8 cellular contexts compared by ENCODE assay signal in the genomic region with DNA sequence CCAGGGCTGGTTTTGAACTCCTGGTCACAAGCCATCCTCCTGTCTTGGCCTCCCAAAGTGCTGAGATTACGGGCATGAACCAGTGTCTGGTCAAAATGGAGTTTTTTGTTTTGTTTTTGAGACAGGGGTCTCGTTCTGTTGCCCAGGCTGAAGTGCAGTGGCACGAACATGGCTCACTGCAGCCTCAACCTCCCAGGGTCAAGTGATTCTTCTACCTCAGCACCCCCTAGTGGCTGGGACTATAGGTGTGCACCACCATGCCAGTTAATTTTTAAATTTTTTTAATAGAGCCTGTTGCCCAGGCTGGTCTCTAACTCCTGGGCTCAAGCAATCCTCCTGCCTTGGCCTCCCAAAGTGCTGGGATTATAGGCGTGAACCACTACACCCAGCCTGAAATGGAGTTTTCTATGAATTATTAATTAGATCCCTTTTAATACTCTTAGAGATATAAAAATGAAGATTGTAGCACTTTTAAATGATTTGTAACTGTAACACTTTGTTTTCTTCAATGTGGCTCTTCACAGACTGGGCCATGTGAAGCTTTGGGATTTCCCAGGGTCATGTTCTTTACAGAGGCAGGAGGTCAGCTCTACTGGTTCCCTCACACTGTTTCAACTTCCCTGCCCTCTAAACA. TPM values are rescaled to one million over a fixed set of nuclear protein-coding genes. Genes with fewer than 3 reads are reported as not detected.
DNase-seq lines count a peak whose midpoint lies in the region; ATAC-seq and TF ChIP-seq lines count a peak whose summit lies in the region.

No MANE protein-coding gene starts in this region.

- no peaks in the 10 kb centered on the region for H3K79me2 ChIP-seq in SK-N-SH (ENCODE audit: insufficient read depth)

- H3K4me3 ChIP-seq in SK-N-SH (ENCODE audit: low read depth in 2 of 2, low read length in 1 of 2) = no peak overlapping the region

- H3F3A ChIP-seq in SK-N-SH (replicated peaks; ENCODE audit: insufficient read depth) = peaks cover 17% of the 10 kb centered on the region

- H3K9ac ChIP-seq in SK-N-SH = no peak overlapping the region

- peaks cover 14% of the 10 kb centered on the region for H3K4me1 Mint-ChIP-seq in activated T-cell treated with anti-CD3 and anti-CD28 coated beads, Interleukin-2, amount 50 U/mL, for 72 hours (ENCODE audit: low read depth)
- H3K4me1 Mint-ChIP-seq in activated T-cell treated with anti-CD3 and anti-CD28 coated beads, Interleukin-2, amount 50 U/mL, for 4 hours (ENCODE audit: low read depth) = peaks cover 3% of the 10 kb centered on the region
- peaks cover 8% of the 10 kb centered on the region for H3K4me1 Mint-ChIP-seq in activated T-helper 2 cell treated with anti-CD3 and anti-CD28 coated beads, Interferon-gamma antibody, Interleukin-2, Interleukin-4, amounts not matched to agents 10 μg/mL and 5 μg/mL and 100 μg/mL, durations not matched to agents 14 hours and 24 hours and 36 hours (ENCODE audit: low read depth)

- no peak for ATAC-seq in activated T-cell treated with anti-CD3 and anti-CD28 coated beads, Interleukin-2, amount 50 U/mL, for 72 hours (replicated peaks in 1 of 2)
- ATAC-seq in activated T-cell treated with anti-CD3 and anti-CD28 coated beads, Interleukin-2, amount 50 U/mL, for 4 hours = no peak

- H3K36me3 Mint-ChIP-seq in activated T-cell treated with anti-CD3 and anti-CD28 coated beads, Interleukin-2, amount 50 U/mL, for 72 hours (ENCODE audit: insufficient read depth in 2 of 2) = peaks cover 0 to 4% of the 10 kb centered on the region in 2 donors
- H3K36me3 Mint-ChIP-seq in activated T-cell treated with anti-CD3 and anti-CD28 coated beads, Interleukin-2, amount 50 U/mL, for 4 hours (ENCODE audit: insufficient read depth) = no peaks in the 10 kb centered on the region
- no peaks in the 10 kb centered on the region for H3K36me3 Mint-ChIP-seq in activated T-helper 2 cell treated with anti-CD3 and anti-CD28 coated beads, Interferon-gamma antibody, Interleukin-2, Interleukin-4, amounts not matched to agents 10 μg/mL and 5 μg/mL and 100 μg/mL, durations not matched to agents 14 hours and 24 hours and 36 hours (ENCODE audit: low read depth)

- H3K27ac ChIP-seq in SK-N-SH (ENCODE audit: low read depth in 2 of 2, low read length in 1 of 2) = peak overlapping the region in 1 of 2 experiments; percentile 60; a peak in 2 of 4 replicates

- peak; percentile 64 for TF ChIP-seq RAD21 in SK-N-SH (IDR thresholded peaks at IDR 0.05; ENCODE audit: low read length)

- intact Hi-C loops in head of caudate nucleus (cut with DNase I) = no loop called here
- intact Hi-C loops in activated T-helper 2 cell treated with anti-CD3 and anti-CD28 coated beads, Interferon-gamma antibody, Interleukin-2, Interleukin-4, amounts not matched to agents 10 μg/mL and 5 μg/mL and 100 μg/mL, durations not matched to agents 14 hours and 24 hours and 36 hours (cut with micrococcal nuclease) = no loop called here

- H2AFZ ChIP-seq in SK-N-SH (ENCODE audit: low read depth) = no peak overlapping the region

- no peaks in the 10 kb centered on the region for H4K20me1 ChIP-seq in SK-N-SH (ENCODE audit: insufficient read depth)

- H3K27ac Mint-ChIP-seq in activated T-cell treated with anti-CD3 and anti-CD28 coated beads, Interleukin-2, amount 50 U/mL, for 72 hours = no peak overlapping the region
- no peak overlapping the region for H3K27ac Mint-ChIP-seq in activated T-helper 2 cell treated with anti-CD3 and anti-CD28 coated beads, Interferon-gamma antibody, Interleukin-2, Interleukin-4, amounts not matched to agents 10 μg/mL and 5 μg/mL and 100 μg/mL, durations not matched to agents 14 hours and 24 hours and 36 hours

- CTCF ChIA-PET in SK-N-SH (lab: Yijun Ruan, JAX) = interaction anchor here (0.8 to 4.6 kb wide), 14 partner anchors 11 to 272 kb away, joined by 3 to 35 read pairs (median 4); a partner anchor contains a TSS

- H3K4me3 Mint-ChIP-seq in activated T-cell treated with anti-CD3 and anti-CD28 coated beads, Interleukin-2, amount 50 U/mL, for 72 hours = no peak overlapping the region
- no peak overlapping the region for H3K4me3 Mint-ChIP-seq in activated T-cell treated with anti-CD3 and anti-CD28 coated beads, Interleukin-2, amount 50 U/mL, for 4 hours
- no peak overlapping the region for H3K4me3 Mint-ChIP-seq in activated T-helper 2 cell treated with anti-CD3 and anti-CD28 coated beads, Interferon-gamma antibody, Interleukin-2, Interleukin-4, amounts not matched to agents 10 μg/mL and 5 μg/mL and 100 μg/mL, durations not matched to agents 14 hours and 24 hours and 36 hours (ENCODE audit: low read depth)

- TF ChIP-seq CTCF in SK-N-SH (IDR thresholded peaks at IDR 0.05) = peak; percentile 64

- no peaks in the 10 kb centered on the region for H3K9me2 ChIP-seq in SK-N-SH

- H3K9me3 Mint-ChIP-seq in activated T-cell treated with anti-CD3 and anti-CD28 coated beads, Interleukin-2, amount 50 U/mL, for 72 hours = peaks cover 0 to 3% of the 10 kb centered on the region in 2 donors
- H3K9me3 Mint-ChIP-seq in activated T-cell treated with anti-CD3 and anti-CD28 coated beads, Interleukin-2, amount 50 U/mL, for 4 hours = no peaks in the 10 kb centered on the region
- H3K9me3 Mint-ChIP-seq in activated T-helper 2 cell treated with anti-CD3 and anti-CD28 coated beads, Interferon-gamma antibody, Interleukin-2, Interleukin-4, amounts not matched to agents 10 μg/mL and 5 μg/mL and 100 μg/mL, durations not matched to agents 14 hours and 24 hours and 36 hours = no peaks in the 10 kb centered on the region

- TF ChIP-seq EP300 in SK-N-SH (IDR thresholded peaks at IDR 0.05; ENCODE audit: borderline replicate concordance in 1 of 2, low read depth in 1 of 2, low read length in 1 of 2) = no peak

- peaks cover 0 to 8% of the 10 kb centered on the region in 2 experiments; a peak in 1 of 4 replicates for H3K4me1 ChIP-seq in SK-N-SH (ENCODE audit: control insufficient read depth in 1 of 2, insufficient read depth in 2 of 2, low read depth in 1 of 2, low read length in 1 of 2)

- H3K27me3 Mint-ChIP-seq in activated T-cell treated with anti-CD3 and anti-CD28 coated beads, Interleukin-2, amount 50 U/mL, for 72 hours (ENCODE audit: low read depth) = no peaks in the 10 kb centered on the region
- H3K27me3 Mint-ChIP-seq in activated T-cell treated with anti-CD3 and anti-CD28 coated beads, Interleukin-2, amount 50 U/mL, for 4 hours (ENCODE audit: low read depth) = peaks cover 3% of the 10 kb centered on the region
- no peaks in the 10 kb centered on the region for H3K27me3 Mint-ChIP-seq in activated T-helper 2 cell treated with anti-CD3 and anti-CD28 coated beads, Interferon-gamma antibody, Interleukin-2, Interleukin-4, amounts not matched to agents 10 μg/mL and 5 μg/mL and 100 μg/mL, durations not matched to agents 14 hours and 24 hours and 36 hours (ENCODE audit: low read depth)

- H3K36me3 ChIP-seq in SK-N-SH (replicated peaks in 1 of 2; ENCODE audit: control insufficient read depth in 1 of 2, insufficient read depth in 2 of 2, low read length in 1 of 2) = no peaks in the 10 kb centered on the region

- WGBS in SK-N-SH (ENCODE audit: low lambda C conversion rate) = 85% methylated on average over 4 of the region's 4 CpGs

- no peaks in the 10 kb centered on the region for H3K9me3 ChIP-seq in SK-N-SH

- no peaks in the 10 kb centered on the region for H3K27me3 ChIP-seq in SK-N-SH (ENCODE audit: insufficient read depth)

- H3K4me2 ChIP-seq in SK-N-SH = peak overlapping the region; percentile 14; the same call in 1 of the 2 replicates

- DNase-seq in activated T-cell treated with anti-CD3 and anti-CD28 coated beads, Interleukin-2, amount 50 U/mL, for 72 hours = peak; percentile 40 to 43
- DNase-seq in activated T-cell treated with anti-CD3 and anti-CD28 coated beads, Interleukin-2, amount 50 U/mL, for 4 hours = no peak
- DNase-seq in SK-N-SH (no peak), head of caudate nucleus (peak in 33 of 42 donors; percentile 18 to 84 (median 54)), superior temporal gyrus (ENCODE audit: extremely low spot score) (peak; percentile 43), NCI-H1105 treated with DMSO at 0.1 percent for 48 hours (lab: John Stamatoyannopoulos, UW) (no peak), SK-N-DZ (ENCODE audit: low spot score) (no peak)
- no peak for DNase-seq in activated T-helper 2 cell treated with anti-CD3 and anti-CD28 coated beads, Interferon-gamma antibody, Interleukin-2, Interleukin-4, amounts not matched to agents 10 μg/mL and 5 μg/mL and 100 μg/mL, durations not matched to agents 14 hours and 24 hours and 36 hours (ENCODE audit: low spot score)

- POLR2A ChIA-PET in SK-N-SH (lab: Yijun Ruan, JAX) = no interaction called here

RNA-seq across cellular contexts. Expression of a gene that starts 32.6 kb away (rescaled TPM):
- not detected for total RNA-seq in activated T-cell treated with anti-CD3 and anti-CD28 coated beads, Interleukin-2, amount 50 U/mL, for 72 hours
- total RNA-seq in activated T-cell treated with anti-CD3 and anti-CD28 coated beads, Interleukin-2, amount 50 U/mL, for 4 hours = 1 to 10 TPM; 2.0 to 2.6 (median 2.3) TPM
- polyA plus RNA-seq in SK-N-SH (2012; rRNA removed) = 987 and 1,115 TPM in 2 replicates
- polyA plus RNA-seq in SK-N-SH (2012; cell fraction: cytosol; rRNA removed) = 736 and 811 TPM in 2 replicates
- polyA plus RNA-seq in SK-N-SH (2012; cell fraction: nucleus; rRNA removed) = 900 and 1,030 TPM in 2 replicates
- total RNA-seq in activated T-helper 2 cell treated with anti-CD3 and anti-CD28 coated beads, Interferon-gamma antibody, Interleukin-2, Interleukin-4, amounts not matched to agents 10 μg/mL and 5 μg/mL and 100 μg/mL, durations not matched to agents 14 hours and 24 hours and 36 hours = 0.43 TPM in 1 of 2 replicates, not detected in the other
- polyA plus RNA-seq in SK-N-DZ (2014; cell fraction: cytosol; rRNA removed) = 75.7 and 82.2 TPM in 2 replicates
- 29.9 and 30.5 TPM in 2 replicates for polyA plus RNA-seq in SK-N-DZ (2014; cell fraction: nucleus; rRNA removed)

RNA-seq across cellular contexts. Expression of a gene that starts 39.1 kb away (rescaled TPM):
- 10 to 100 TPM; 56.1 to 68.0 TPM for total RNA-seq in activated T-cell treated with anti-CD3 and anti-CD28 coated beads, Interleukin-2, amount 50 U/mL, for 72 hours
- total RNA-seq in activated T-cell treated with anti-CD3 and anti-CD28 coated beads, Interleukin-2, amount 50 U/mL, for 4 hours = 10 to 100 TPM; 89.0 to 94.3 (median 91.7) TPM
- polyA plus RNA-seq in SK-N-SH (2012; rRNA removed) = 344 and 497 TPM in 2 replicates
- 405 and 434 TPM in 2 replicates for polyA plus RNA-seq in SK-N-SH (2012; cell fraction: cytosol; rRNA removed)
- 101 and 168 TPM in 2 replicates for polyA plus RNA-seq in SK-N-SH (2012; cell fraction: nucleus; rRNA removed)
- 69.8 and 82.8 TPM in 2 replicates for total RNA-seq in activated T-helper 2 cell treated with anti-CD3 and anti-CD28 coated beads, Interferon-gamma antibody, Interleukin-2, Interleukin-4, amounts not matched to agents 10 μg/mL and 5 μg/mL and 100 μg/mL, durations not matched to agents 14 hours and 24 hours and 36 hours
- polyA plus RNA-seq in SK-N-DZ (2014; cell fraction: cytosol; rRNA removed) = 85.3 and 102 TPM in 2 replicates
- polyA plus RNA-seq in SK-N-DZ (2014; cell fraction: nucleus; rRNA removed) = 33.7 and 41.0 TPM in 2 replicates

RNA-seq across cellular contexts. Expression of a gene that starts 52.4 kb away (rescaled TPM):
- 100 to 1,000 TPM; 133 to 157 TPM for total RNA-seq in activated T-cell treated with anti-CD3 and anti-CD28 coated beads, Interleukin-2, amount 50 U/mL, for 72 hours
- 100 to 1,000 TPM; 532 to 555 (median 540) TPM for total RNA-seq in activated T-cell treated with anti-CD3 and anti-CD28 coated beads, Interleukin-2, amount 50 U/mL, for 4 hours
- 21.7 and 25.1 TPM in 2 replicates for polyA plus RNA-seq in SK-N-SH (2012; rRNA removed)
- 28.6 and 28.8 TPM in 2 replicates for polyA plus RNA-seq in SK-N-SH (2012; cell fraction: cytosol; rRNA removed)
- polyA plus RNA-seq in SK-N-SH (2012; cell fraction: nucleus; rRNA removed) = 17.3 and 24.7 TPM in 2 replicates
- total RNA-seq in activated T-helper 2 cell treated with anti-CD3 and anti-CD28 coated beads, Interferon-gamma antibody, Interleukin-2, Interleukin-4, amounts not matched to agents 10 μg/mL and 5 μg/mL and 100 μg/mL, durations not matched to agents 14 hours and 24 hours and 36 hours = 296 and 312 TPM in 2 replicates
- 142 and 171 TPM in 2 replicates for polyA plus RNA-seq in SK-N-DZ (2014; cell fraction: cytosol; rRNA removed)
- polyA plus RNA-seq in SK-N-DZ (2014; cell fraction: nucleus; rRNA removed) = 75.6 and 89.6 TPM in 2 replicates

Comparison
In these comparisons a context has a peak if more than half of its experiments do, and no peak if none do; other contexts are left out.
1. DNase-seq: peak in activated T-cell treated with anti-CD3 and anti-CD28 coated beads, Interleukin-2, amount 50 U/mL, for 72 hours (2 of 2), head of caudate nucleus (33 of 42) and superior temporal gyrus (single experiment); none in activated T-cell treated with anti-CD3 and anti-CD28 coated beads, Interleukin-2, amount 50 U/mL, for 4 hours (single experiment), SK-N-SH (single experiment), NCI-H1105 treated with DMSO at 0.1 percent for 48 hours (single experiment), activated T-helper 2 cell treated with anti-CD3 and anti-CD28 coated beads, Interferon-gamma antibody, Interleukin-2, Interleukin-4, amounts not matched to agents 10 μg/mL and 5 μg/mL and 100 μg/mL, durations not matched to agents 14 hours and 24 hours and 36 hours (single experiment) and SK-N-DZ (single experiment).